In genomic region chr12:53051058-53051880, GRCh38 we compare ENCODE assay signal across 1 cellular context.
A peak's percentile ranks its signal among the peaks of the same experiment; 100 is the strongest.
TF ChIP-seq lines count a peak whose summit lies in the region.

No MANE protein-coding gene starts in this region.

TF ChIP-seq in endothelial cell of umbilical vein, 7 proteins besides CTCF, POLR2A, EP300 and RAD21:
- TF ChIP-seq POLR2AphosphoS5 (IDR thresholded peaks at IDR 0.05; ENCODE audit: insufficient read depth, low read depth, low read length) (peak; percentile 8), MYC (IDR thresholded peaks at IDR 0.05; ENCODE audit: low read depth, low read length) (peak; percentile 6), MAX (IDR thresholded peaks at IDR 0.05; ENCODE audit: insufficient read depth, insufficient read length) (no peak)
